ENCODE assay signal across 9 cellular contexts in genomic region chr3:129058441-129059194, GRCh38.
DNase-seq lines count a peak whose midpoint lies in the region; ATAC-seq lines count a peak whose summit lies in the region.
"Had no signal": no experiment of that assay in that cellular context is flagged by ENCODE, and none has a peak within 500 bp of the region (broad histone marks: within the 10 kb centered on the region; RNA-seq: fewer than 3 reads in every experiment).

No MANE protein-coding gene starts in this region.

- H3K9me3 Mint-ChIP-seq in stimulated activated effector memory CD8-positive, alpha-beta T cell treated with anti-CD3 and anti-CD28 coated beads, Interleukin-12 subunit alpha, Interleukin-12 subunit beta, amount 100 ng/mL, for 72 hours: no peaks in the 10 kb centered on the region
- H3K9me3 Mint-ChIP-seq: natural killer cell treated with Interleukin-12 subunit alpha and Interleukin-12 subunit beta and Interleukin-15 and Interleukin-18, amount 100 ng/mL, for 72 hours had no signal

- H3K36me3 Mint-ChIP-seq in stimulated activated effector memory CD8-positive, alpha-beta T cell treated with anti-CD3 and anti-CD28 coated beads, Interleukin-12 subunit alpha, Interleukin-12 subunit beta, amount 100 ng/mL, for 72 hours: no peaks in the 10 kb centered on the region
- H3K36me3 Mint-ChIP-seq: natural killer cell treated with Interleukin-12 subunit alpha and Interleukin-12 subunit beta and Interleukin-15 and Interleukin-18, amount 100 ng/mL, for 72 hours had no signal

- no peak overlapping the region for H3K4me3 Mint-ChIP-seq in stimulated activated effector memory CD8-positive, alpha-beta T cell treated with anti-CD3 and anti-CD28 coated beads, Interleukin-12 subunit alpha, Interleukin-12 subunit beta, amount 100 ng/mL, for 72 hours
- H3K4me3 Mint-ChIP-seq: natural killer cell treated with Interleukin-12 subunit alpha and Interleukin-12 subunit beta and Interleukin-15 and Interleukin-18, amount 100 ng/mL, for 72 hours had no signal

- peaks cover 3% of the 10 kb centered on the region for H3K4me1 Mint-ChIP-seq in stimulated activated effector memory CD8-positive, alpha-beta T cell treated with anti-CD3 and anti-CD28 coated beads, Interleukin-12 subunit alpha, Interleukin-12 subunit beta, amount 100 ng/mL, for 72 hours

- ATAC-seq in HG03460 (IDR thresholded peaks at IDR 0.05; ENCODE audit: unreplicated experiment) (peak; percentile 59), GM19397 (IDR thresholded peaks at IDR 0.05; ENCODE audit: unreplicated experiment) (no peak), GM21367 (IDR thresholded peaks at IDR 0.05; ENCODE audit: unreplicated experiment) (no peak)
- ATAC-seq in stimulated activated effector memory CD8-positive, alpha-beta T cell treated with anti-CD3 and anti-CD28 coated beads, Interleukin-12 subunit alpha, Interleukin-12 subunit beta, amount 100 ng/mL, for 72 hours: peak; percentile 40

- H3K27ac Mint-ChIP-seq in stimulated activated effector memory CD8-positive, alpha-beta T cell treated with anti-CD3 and anti-CD28 coated beads, Interleukin-12 subunit alpha, Interleukin-12 subunit beta, amount 100 ng/mL, for 72 hours: no peak overlapping the region
- H3K27ac Mint-ChIP-seq: natural killer cell treated with Interleukin-12 subunit alpha and Interleukin-12 subunit beta and Interleukin-15 and Interleukin-18, amount 100 ng/mL, for 72 hours had no signal

- DNase-seq in SHP77 (lab: John Stamatoyannopoulos, UW) (peak; percentile 24 to 38), SHP77 treated with DMSO at 0.1 percent for 48 hours (lab: John Stamatoyannopoulos, UW) (no peak), caudate nucleus (lab: John Stamatoyannopoulos, UW) (peak in 19 of 61 donors; percentile 3 to 67 (median 23)), 8988T (no peak)
- no peak for DNase-seq in stimulated activated effector memory CD8-positive, alpha-beta T cell treated with anti-CD3 and anti-CD28 coated beads, Interleukin-12 subunit alpha, Interleukin-12 subunit beta, amount 100 ng/mL, for 72 hours (ENCODE audit: low spot score in 2 of 2)

- H3K27ac ChIP-seq in caudate nucleus (ENCODE audit: low read depth, low read length): peak overlapping the region; percentile 72

Comparison
In these comparisons a context has a peak if more than half of its experiments do, and no peak if none do; other contexts are left out.
1. DNase-seq: peak in SHP77 (2 of 2); none in SHP77 treated with DMSO at 0.1 percent for 48 hours (single experiment), stimulated activated effector memory CD8-positive, alpha-beta T cell treated with anti-CD3 and anti-CD28 coated beads, Interleukin-12 subunit alpha, Interleukin-12 subunit beta, amount 100 ng/mL, for 72 hours (0 of 2) and 8988T (single experiment).
2. ATAC-seq: peak in HG03460 (single experiment) and stimulated activated effector memory CD8-positive, alpha-beta T cell treated with anti-CD3 and anti-CD28 coated beads, Interleukin-12 subunit alpha, Interleukin-12 subunit beta, amount 100 ng/mL, for 72 hours (single experiment); none in GM19397 (single experiment) and GM21367 (single experiment).